10 cellular contexts compared by ENCODE assay signal in the genomic region with DNA sequence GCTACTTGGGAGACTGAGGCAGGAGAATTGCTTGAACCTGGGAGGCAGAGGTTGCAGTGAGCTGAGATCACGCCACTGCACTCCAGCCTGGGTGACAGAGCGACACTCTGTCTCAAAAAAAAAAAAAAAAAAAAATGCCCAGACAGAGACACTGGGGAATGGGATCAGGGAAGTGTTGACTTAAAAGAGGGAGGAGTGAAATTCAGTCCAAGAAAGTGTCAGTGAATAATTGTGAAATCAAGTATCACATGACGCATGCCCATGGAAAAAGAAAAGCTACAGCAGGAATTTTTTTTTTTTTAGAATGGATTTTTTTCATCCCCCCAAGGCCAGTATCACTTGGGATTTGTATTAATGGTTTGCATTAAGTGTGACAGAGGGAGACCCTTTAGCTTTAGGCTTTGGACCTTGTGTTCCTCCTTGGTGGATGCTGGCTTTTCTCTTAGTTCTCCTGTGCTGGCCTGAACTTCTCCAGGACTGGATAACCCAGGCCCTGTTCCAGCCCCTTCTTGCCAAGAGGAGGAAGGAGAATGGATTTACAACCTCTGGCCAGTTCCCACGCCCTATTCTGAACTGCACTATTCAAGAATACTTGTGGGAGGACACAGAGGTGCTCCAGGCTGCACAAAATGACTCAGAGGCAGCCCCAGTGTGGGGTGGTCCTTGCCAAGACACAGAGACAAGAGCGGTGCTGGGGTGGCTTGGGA. TPM values are rescaled to one million over a fixed set of nuclear protein-coding genes. Genes with fewer than 3 reads are reported as not detected.
DNase-seq lines count a peak whose midpoint lies in the region; ATAC-seq and TF ChIP-seq lines count a peak whose summit lies in the region.
"Had no signal": no experiment of that assay in that cellular context is flagged by ENCODE, and none has a peak within 500 bp of the region (broad histone marks: within the 10 kb centered on the region; RNA-seq: fewer than 3 reads in every experiment).

No MANE protein-coding gene starts in this region.

- H3K27ac ChIP-seq in CD4-positive, alpha-beta T cell (ENCODE audit: low read depth, low read length), result no peak overlapping the region

- H3K36me3 Mint-ChIP-seq in CD4-positive, alpha-beta T cell (ENCODE audit: low read depth), result no peaks in the 10 kb centered on the region
- H3K36me3 Mint-ChIP-seq: natural killer cell treated with Interleukin-12 subunit alpha and Interleukin-12 subunit beta and Interleukin-15 and Interleukin-18, amount 100 ng/mL, for 72 hours had no signal

- H3K27me3 Mint-ChIP-seq in CD4-positive, alpha-beta T cell, result no peaks in the 10 kb centered on the region
- H3K27me3 Mint-ChIP-seq: stimulated activated naive CD8-positive, alpha-beta T cell treated with anti-CD3 and anti-CD28 coated beads, Interleukin-15, Interleukin-2, amounts not matched to agents 100 ng/mL and 50 ng/mL, for 24 hours had no signal

- H3K9me3 Mint-ChIP-seq in CD4-positive, alpha-beta T cell, result no peaks in the 10 kb centered on the region
- H3K9me3 Mint-ChIP-seq: natural killer cell treated with Interleukin-12 subunit alpha and Interleukin-12 subunit beta and Interleukin-15 and Interleukin-18, amount 100 ng/mL, for 72 hours; stimulated activated naive CD8-positive, alpha-beta T cell treated with anti-CD3 and anti-CD28 coated beads, Interleukin-15, Interleukin-2, amounts not matched to agents 100 ng/mL and 50 ng/mL, for 24 hours had no signal

- DNase-seq in C1 segment of cervical spinal cord (lab: John Stamatoyannopoulos, UW) (peak in 10 of 14 donors; percentile 4 to 75 (median 36)), amniotic epithelial cell (ENCODE audit: low read depth) (peak; percentile 96), left cardiac atrium (peak; percentile 82), pons (ENCODE audit: low spot score) (peak; percentile 62)
- no peak for DNase-seq in CD4-positive, alpha-beta T cell

- H3K27me3 ChIP-seq in CD4-positive, alpha-beta T cell (ENCODE audit: control insufficient read depth, insufficient read depth, low read length), result no peaks in the 10 kb centered on the region

- ATAC-seq in left cardiac atrium, result peak; percentile 89 to 91
- ATAC-seq in GM19452 (IDR thresholded peaks at IDR 0.05; ENCODE audit: unreplicated experiment), result no peak
- no peak for ATAC-seq in GM19351 (IDR thresholded peaks at IDR 0.05; ENCODE audit: unreplicated experiment)
- no peak for ATAC-seq in CD4-positive, alpha-beta T cell (ENCODE audit: poor library complexity)
- no peak for ATAC-seq in GM18873 (IDR thresholded peaks at IDR 0.05; ENCODE audit: low FRiP score, unreplicated experiment)
- ATAC-seq: natural killer cell treated with Interleukin-12 subunit alpha and Interleukin-12 subunit beta and Interleukin-15 and Interleukin-18, amount 100 ng/mL, for 72 hours had no signal

- no peaks in the 10 kb centered on the region for H3K9me3 ChIP-seq in CD4-positive, alpha-beta T cell (ENCODE audit: control insufficient read depth, low read length)

- H3K27ac Mint-ChIP-seq in CD4-positive, alpha-beta T cell, result no peak overlapping the region
- H3K27ac Mint-ChIP-seq: natural killer cell treated with Interleukin-12 subunit alpha and Interleukin-12 subunit beta and Interleukin-15 and Interleukin-18, amount 100 ng/mL, for 72 hours; stimulated activated naive CD8-positive, alpha-beta T cell treated with anti-CD3 and anti-CD28 coated beads, Interleukin-15, Interleukin-2, amounts not matched to agents 100 ng/mL and 50 ng/mL, for 24 hours had no signal

- CTCF ChIA-PET in CD4-positive, alpha-beta T cell (lab: Charles Lee), result no interaction called here

- POLR2A ChIA-PET in CD4-positive, alpha-beta T cell (lab: Charles Lee), result no interaction called here

- H3K4me3 Mint-ChIP-seq in CD4-positive, alpha-beta T cell, result no peak overlapping the region
- H3K4me3 Mint-ChIP-seq: natural killer cell treated with Interleukin-12 subunit alpha and Interleukin-12 subunit beta and Interleukin-15 and Interleukin-18, amount 100 ng/mL, for 72 hours; stimulated activated naive CD8-positive, alpha-beta T cell treated with anti-CD3 and anti-CD28 coated beads, Interleukin-15, Interleukin-2, amounts not matched to agents 100 ng/mL and 50 ng/mL, for 24 hours had no signal

- intact Hi-C loops in left cardiac atrium (cut with DNase I), result no loop called here
- intact Hi-C loops in CD4-positive, alpha-beta T cell (cut with DNase I, micrococcal nuclease), result loop anchor here in 1 of 2 experiments (10.0 kb wide), 1 partner anchor 959 kb away; no protein-coding TSS in a partner anchor

- peaks cover 7% of the 10 kb centered on the region for H3K4me1 Mint-ChIP-seq in CD4-positive, alpha-beta T cell (ENCODE audit: low read depth)

- TF ChIP-seq CTCF in CD4-positive, alpha-beta T cell (IDR thresholded peaks at IDR 0.05), result no peak

RNA-seq across cellular contexts. Expression of a gene that starts 36.7 kb away (rescaled TPM):
- 1 to 10 TPM; 3.6 to 3.7 TPM for total RNA-seq in left cardiac atrium
- total RNA-seq in CD4-positive, alpha-beta T cell, result 1 to 10 TPM in 1 of 2 experiments, under 1 TPM in 1; 0.20 to 1.1 TPM

RNA-seq across cellular contexts. Expression of a gene that starts 50.0 kb away (rescaled TPM):
- 100 to 1,000 TPM; 115 to 131 TPM for total RNA-seq in left cardiac atrium
- total RNA-seq in CD4-positive, alpha-beta T cell, result 10 to 100 TPM; 55.7 to 58.4 TPM

Comparison
In these comparisons a context has a peak if more than half of its experiments do, and no peak if none do; other contexts are left out.
1. DNase-seq: peak in C1 segment of cervical spinal cord (10 of 14), amniotic epithelial cell (single experiment), left cardiac atrium (single experiment) and pons (single experiment); none in CD4-positive, alpha-beta T cell (0 of 10).
2. ATAC-seq: peak in left cardiac atrium (2 of 2); none in GM19452 (single experiment), GM19351 (single experiment), CD4-positive, alpha-beta T cell (single experiment) and GM18873 (single experiment).